ENCODE assay signal across 33 cellular contexts in the genomic region with DNA sequence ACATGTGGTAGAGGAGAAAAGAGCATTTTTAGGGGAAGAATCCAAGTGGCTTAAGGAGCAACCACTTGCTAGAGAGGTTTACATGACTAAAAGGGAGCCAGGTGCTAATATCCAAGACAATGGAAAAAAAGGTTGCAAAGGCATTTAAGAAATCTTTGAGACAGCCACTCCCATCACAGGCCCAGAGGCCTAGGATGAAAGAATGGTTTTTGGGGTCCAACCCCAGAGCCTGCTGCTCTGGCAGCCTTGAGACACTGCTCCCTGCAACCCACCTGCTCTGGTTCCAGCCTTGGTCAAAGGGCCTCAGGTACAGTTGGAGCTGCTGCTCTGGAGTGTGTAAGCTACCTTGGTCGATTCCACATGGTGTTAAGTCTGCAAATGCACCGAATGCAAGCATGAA.
"Had no signal": no experiment of that assay in that cellular context is flagged by ENCODE, and none has a peak within 500 bp of the region (broad histone marks: within the 10 kb centered on the region; RNA-seq: fewer than 3 reads in every experiment).

No MANE protein-coding gene starts in this region.

- H3K36me3 Mint-ChIP-seq: activated CD4-positive, alpha-beta memory T cell treated with anti-CD3 and anti-CD28 coated beads for 36 hours; activated naive CD4-positive, alpha-beta T cell treated with anti-CD3 and anti-CD28 coated beads, Interleukin-2, amount 10 ng/mL, durations not matched to agents 7 days and 5 days had no signal

- H3K27me3 Mint-ChIP-seq: activated CD4-positive, alpha-beta T cell treated with anti-CD3 and anti-CD28 coated beads for 36 hours; activated CD4-positive, alpha-beta T cell treated with anti-CD3 and anti-CD28 coated beads, Interleukin-2, amount 10 ng/mL, durations not matched to agents 7 days and 5 days; activated naive CD4-positive, alpha-beta T cell treated with anti-CD3 and anti-CD28 coated beads, Interleukin-2, amount 10 ng/mL, durations not matched to agents 7 days and 5 days; activated naive CD8-positive, alpha-beta T cell; activated naive CD8-positive, alpha-beta T cell treated with anti-CD3 and anti-CD28 coated beads, Interleukin-2, amount 10 ng/mL, durations not matched to agents 7 days and 5 days; activated naive CD8-positive, alpha-beta T cell treated with anti-CD3 and anti-CD28 coated beads, Interleukin-2, amount 50 U/mL, for 24 hours had no signal

- H3K4me3 ChIP-seq: body of pancreas, breast epithelium had no signal

- H3K27ac ChIP-seq: body of pancreas, brain microvascular endothelial cell, breast epithelium, VCaP had no signal

- H3K4me1 Mint-ChIP-seq: activated CD4-positive, alpha-beta T cell treated with anti-CD3 and anti-CD28 coated beads for 36 hours; activated CD4-positive, alpha-beta T cell treated with anti-CD3 and anti-CD28 coated beads, Interleukin-2, amount 10 ng/mL, durations not matched to agents 7 days and 5 days; activated naive CD4-positive, alpha-beta T cell treated with anti-CD3 and anti-CD28 coated beads, Interleukin-2, amount 10 ng/mL, durations not matched to agents 7 days and 5 days; activated naive CD4-positive, alpha-beta T cell treated with anti-CD3 and anti-CD28 coated beads, Interleukin-2, amount 50 U/mL, for 24 hours; activated naive CD8-positive, alpha-beta T cell treated with anti-CD3 and anti-CD28 coated beads, Interleukin-2, amount 50 U/mL, for 24 hours had no signal

- H3K4me3 Mint-ChIP-seq: activated B cell treated with CpG ODN at 0.5 μM for 24 hours; activated CD4-positive, alpha-beta memory T cell treated with anti-CD3 and anti-CD28 coated beads for 36 hours; activated CD4-positive, alpha-beta T cell treated with anti-CD3 and anti-CD28 coated beads for 36 hours; activated CD4-positive, alpha-beta T cell treated with anti-CD3 and anti-CD28 coated beads, Interleukin-2, amount 10 ng/mL, durations not matched to agents 7 days and 5 days; activated CD8-positive, alpha-beta T cell treated with anti-CD3 and anti-CD28 coated beads for 36 hours; activated naive CD4-positive, alpha-beta T cell treated with anti-CD3 and anti-CD28 coated beads, Interleukin-2, amount 10 ng/mL, durations not matched to agents 7 days and 5 days; activated naive CD4-positive, alpha-beta T cell treated with anti-CD3 and anti-CD28 coated beads, Interleukin-2, amount 50 U/mL, for 24 hours; activated naive CD8-positive, alpha-beta T cell; activated naive CD8-positive, alpha-beta T cell treated with anti-CD3 and anti-CD28 coated beads, Interleukin-2, amount 10 ng/mL, durations not matched to agents 7 days and 5 days; activated naive CD8-positive, alpha-beta T cell treated with anti-CD3 and anti-CD28 coated beads, Interleukin-2, amount 50 U/mL, for 24 hours; activated T-cell treated with anti-CD3 and anti-CD28 coated beads, Interleukin-2, amount 50 U/mL, for 4 hours; activated T-cell treated with anti-CD3 and anti-CD28 coated beads, Interleukin-2, amount 50 U/mL, for 72 hours; T-helper 1 cell treated with Interleukin-12 subunit alpha and Interleukin-12 subunit beta and Interleukin-4 antibody, amounts not matched to agents 30 μg/mL and 1 μg/mL, for 36 hours; T-helper 2 cell treated with Interferon-gamma antibody and Interleukin-4, amounts not matched to agents 5 μg/mL and 100 μg/mL, for 36 hours had no signal

- ATAC-seq: activated CD4-positive, alpha-beta T cell treated with anti-CD3 and anti-CD28 coated beads for 36 hours; activated CD8-positive, alpha-beta T cell treated with anti-CD3 and anti-CD28 coated beads for 36 hours; activated naive CD8-positive, alpha-beta T cell treated with anti-CD3 and anti-CD28 coated beads, Interleukin-2, amount 50 U/mL, for 24 hours; activated T-cell treated with anti-CD3 and anti-CD28 coated beads, Interleukin-2, amount 50 U/mL, for 4 hours; activated T-cell treated with anti-CD3 and anti-CD28 coated beads, Interleukin-2, amount 50 U/mL, for 72 hours; body of pancreas had no signal

- H3K27me3 ChIP-seq: body of pancreas, brain microvascular endothelial cell, breast epithelium had no signal

- H3K36me3 ChIP-seq: brain microvascular endothelial cell, breast epithelium had no signal

- H3K9me3 ChIP-seq: body of pancreas had no signal

- H3K27ac Mint-ChIP-seq: activated B cell treated with CpG ODN at 0.5 μM for 24 hours; activated CD4-positive, alpha-beta memory T cell treated with anti-CD3 and anti-CD28 coated beads for 36 hours; activated CD4-positive, alpha-beta T cell treated with anti-CD3 and anti-CD28 coated beads for 36 hours; activated CD4-positive, alpha-beta T cell treated with anti-CD3 and anti-CD28 coated beads, Interleukin-2, amount 10 ng/mL, durations not matched to agents 7 days and 5 days; activated CD8-positive, alpha-beta T cell treated with anti-CD3 and anti-CD28 coated beads for 36 hours; activated naive CD4-positive, alpha-beta T cell treated with anti-CD3 and anti-CD28 coated beads, Interleukin-2, amount 10 ng/mL, durations not matched to agents 7 days and 5 days; activated naive CD4-positive, alpha-beta T cell treated with anti-CD3 and anti-CD28 coated beads, Interleukin-2, amount 50 U/mL, for 24 hours; activated naive CD8-positive, alpha-beta T cell; activated naive CD8-positive, alpha-beta T cell treated with anti-CD3 and anti-CD28 coated beads, Interleukin-2, amount 10 ng/mL, durations not matched to agents 7 days and 5 days; activated naive CD8-positive, alpha-beta T cell treated with anti-CD3 and anti-CD28 coated beads, Interleukin-2, amount 50 U/mL, for 24 hours; activated T-cell treated with anti-CD3 and anti-CD28 coated beads, Interleukin-2, amount 50 U/mL, for 72 hours; activated T-helper 2 cell treated with anti-CD3 and anti-CD28 coated beads, Interferon-gamma antibody, Interleukin-2, Interleukin-4, amounts not matched to agents 10 μg/mL and 5 μg/mL and 100 μg/mL, durations not matched to agents 14 hours and 24 hours and 36 hours; T-helper 1 cell treated with Interleukin-12 subunit alpha and Interleukin-12 subunit beta and Interleukin-4 antibody, amounts not matched to agents 30 μg/mL and 1 μg/mL, for 36 hours; T-helper 2 cell treated with Interferon-gamma antibody and Interleukin-4, amounts not matched to agents 5 μg/mL and 100 μg/mL, for 36 hours had no signal

- DNase-seq: activated B cell treated with CpG ODN at 0.5 μM for 24 hours; activated CD4-positive, alpha-beta memory T cell treated with anti-CD3 and anti-CD28 coated beads for 36 hours; activated CD4-positive, alpha-beta T cell treated with anti-CD3 and anti-CD28 coated beads for 1 hour; activated CD4-positive, alpha-beta T cell treated with anti-CD3 and anti-CD28 coated beads for 36 hours; activated CD4-positive, alpha-beta T cell treated with anti-CD3 and anti-CD28 coated beads for 48 hours; activated CD4-positive, alpha-beta T cell treated with anti-CD3 and anti-CD28 coated beads, Interleukin-2, amount 10 ng/mL, durations not matched to agents 7 days and 5 days; activated CD8-positive, alpha-beta memory T cell treated with anti-CD3 and anti-CD28 coated beads, Interleukin-2, amount 50 U/mL, for 4 hours; activated CD8-positive, alpha-beta T cell treated with anti-CD3 and anti-CD28 coated beads for 36 hours; activated effector memory CD4-positive, alpha-beta T cell treated with Interleukin-2 at 50 U/mL for 16 hours; activated gamma-delta T cell; activated naive CD4-positive, alpha-beta T cell treated with anti-CD3 and anti-CD28 coated beads, Interleukin-2, amount 10 ng/mL, durations not matched to agents 7 days and 5 days; activated naive CD4-positive, alpha-beta T cell treated with Interleukin-2 at 50 U/mL for 16 hours; activated naive CD8-positive, alpha-beta T cell treated with anti-CD3 and anti-CD28 coated beads, Interleukin-2, amount 10 ng/mL, durations not matched to agents 7 days and 5 days; activated naive CD8-positive, alpha-beta T cell treated with anti-CD3 and anti-CD28 coated beads, Interleukin-2, amount 50 U/mL, for 24 hours; activated T-cell treated with anti-CD3 and anti-CD28 coated beads for 4 hours; activated T-cell treated with anti-CD3 and anti-CD28 coated beads, Interleukin-2, amount 50 U/mL, for 1 hour; activated T-cell treated with anti-CD3 and anti-CD28 coated beads, Interleukin-2, amount 50 U/mL, for 4 hours; activated T-cell treated with anti-CD3 and anti-CD28 coated beads, Interleukin-2, amount 50 U/mL, for 72 hours; amygdala; anterior cingulate cortex; body of pancreas; brain microvascular endothelial cell; central memory CD4-positive, alpha-beta T cell; T-helper 1 cell; T-helper 2 cell; T-helper 9 cell had no signal

- H3K4me1 ChIP-seq: body of pancreas, breast epithelium had no signal
